In genomic region chr19:18057557-18057956, GRCh38 we compare ENCODE assay signal across 9 cellular contexts. TPM values are rescaled to one million over a fixed set of nuclear protein-coding genes. Genes with fewer than 3 reads are reported as not detected.
DNase-seq lines count a peak whose midpoint lies in the region; ATAC-seq and TF ChIP-seq lines count a peak whose summit lies in the region.
"Had no signal": no experiment of that assay in that cellular context is flagged by ENCODE, and none has a peak within 500 bp of the region (broad histone marks: within the 10 kb centered on the region; RNA-seq: fewer than 3 reads in every experiment).

No MANE protein-coding gene starts in this region.

- H3K4me1 ChIP-seq in DND-41 (ENCODE audit: insufficient read depth, low read length): peaks cover 21% of the 10 kb centered on the region
- H3K4me1 ChIP-seq in right atrium auricular region: peaks cover 0 to 15% of the 10 kb centered on the region in 2 donors

- peaks cover 10% of the 10 kb centered on the region for H3K4me1 Mint-ChIP-seq in T-helper 17 cell

- no peaks in the 10 kb centered on the region for H3K27me3 ChIP-seq in DND-41 (ENCODE audit: insufficient read depth, low read length, poor library complexity)
- no peaks in the 10 kb centered on the region for H3K27me3 ChIP-seq in right atrium auricular region
- H3K27me3 ChIP-seq: brain microvascular endothelial cell had no signal

- no peak for ATAC-seq in DND-41 (ENCODE audit: insufficient read depth, low read depth)
- no peak for ATAC-seq in T-helper 17 cell
- no peak for ATAC-seq in HG02852 (IDR thresholded peaks at IDR 0.05; ENCODE audit: unreplicated experiment)
- ATAC-seq in HG03457 (IDR thresholded peaks at IDR 0.05; ENCODE audit: unreplicated experiment): no peak

- no peaks in the 10 kb centered on the region for H3K27me3 Mint-ChIP-seq in T-helper 17 cell

- H3K9me3 ChIP-seq in DND-41 (ENCODE audit: insufficient read depth, low read length, severe bottlenecking): no peaks in the 10 kb centered on the region
- H3K9me3 ChIP-seq in T-helper 17 cell (ENCODE audit: control insufficient read depth, low read length, poor library complexity, severe bottlenecking): no peaks in the 10 kb centered on the region
- H3K9me3 ChIP-seq in right atrium auricular region: no peaks in the 10 kb centered on the region

- DNase-seq in DND-41 (no peak), T-helper 17 cell (no peak), right atrium auricular region (ENCODE audit: low spot score) (no peak), putamen (ENCODE audit: low spot score) (peak; percentile 61), dedifferentiated amniotic fluid mesenchymal stem cell (ENCODE audit: extremely low spot score) (no peak)
- DNase-seq in activated CD8-positive, alpha-beta memory T cell treated with anti-CD3 and anti-CD28 coated beads for 24 hours: no peak

- peak overlapping the region; percentile 83 for H3K27ac Mint-ChIP-seq in T-helper 17 cell

- H3K36me3 ChIP-seq in DND-41 (ENCODE audit: insufficient read depth, low read length): no peaks in the 10 kb centered on the region
- no peaks in the 10 kb centered on the region for H3K36me3 ChIP-seq in right atrium auricular region
- H3K36me3 ChIP-seq: brain microvascular endothelial cell had no signal

- H3K9ac ChIP-seq in DND-41 (ENCODE audit: low read depth, low read length): peak overlapping the region; percentile 51

- H3K4me3 ChIP-seq in DND-41 (ENCODE audit: low read depth in 1 of 2, low read length in 2 of 2) (no peak overlapping the region), right atrium auricular region (peak overlapping the region in 1 of 2 donors; percentile 12)

- peaks cover 2% of the 10 kb centered on the region for H3K36me3 Mint-ChIP-seq in T-helper 17 cell (ENCODE audit: low read depth)

- H3K27ac ChIP-seq in DND-41 (ENCODE audit: low read length) (peak overlapping the region; percentile 82), right atrium auricular region (peak overlapping the region; percentile 76 to 83)
- H3K27ac ChIP-seq: brain microvascular endothelial cell had no signal

- no peaks in the 10 kb centered on the region for H3K79me2 ChIP-seq in DND-41 (ENCODE audit: insufficient read depth, low read length)

- H3K4me3 Mint-ChIP-seq in T-helper 17 cell: peak overlapping the region; percentile 50

- H4K20me1 ChIP-seq in DND-41 (ENCODE audit: insufficient read depth, low read length): no peaks in the 10 kb centered on the region

- TF ChIP-seq CTCF in DND-41 (IDR thresholded peaks at IDR 0.05; ENCODE audit: borderline replicate concordance, extremely low read depth, low read length, poor library complexity, severe bottlenecking) (no peak), right atrium auricular region (IDR thresholded peaks at IDR 0.05) (no peak)

- no peak overlapping the region for H3K4me2 ChIP-seq in DND-41 (ENCODE audit: insufficient read depth, low read length)

- 0 out of 2 replicates have a peak overlapping the region, but pooled peaks have one; percentile 84 for H2AFZ ChIP-seq in DND-41 (ENCODE audit: low read depth, low read length)

RNA-seq across cellular contexts. Expression of gene IL12RB1, which starts 29.2 kb away (rescaled TPM):
- total RNA-seq in T-helper 17 cell: 10 to 100 TPM; 56.7 to 71.1 TPM
- under 1 TPM; 0.22 to 0.75 TPM for total RNA-seq in right atrium auricular region

RNA-seq across cellular contexts. Expression of gene MAST3, which starts 40.0 kb away (rescaled TPM):
- total RNA-seq in T-helper 17 cell (10 to 100 TPM; 38.2 to 50.8 TPM), right atrium auricular region (1 to 10 TPM; 5.8 to 7.5 TPM)

RNA-seq across cellular contexts. Expression of gene ARRDC2, which starts 49.6 kb away (rescaled TPM):
- total RNA-seq in T-helper 17 cell (100 to 1,000 TPM; 165 to 166 TPM), right atrium auricular region (10 to 100 TPM; 26.7 to 42.4 TPM)

Comparison
In these comparisons a context has a peak if more than half of its experiments do, and no peak if none do; other contexts are left out.
1. RNA of gene IL12RB1, which starts 29.2 kb away (total RNA-seq): 56.7 to 71.1 TPM in T-helper 17 cell; 0.22 to 0.75 TPM in right atrium auricular region; every median in the first group is over 10 times any median in the second.
2. RNA of gene MAST3, which starts 40.0 kb away (total RNA-seq): 38.2 to 50.8 TPM in T-helper 17 cell; 5.8 to 7.5 TPM in right atrium auricular region; every median in the first group is over 4 times any median in the second.